Comparison of ENCODE assay signal across 8 cellular contexts in genomic region chr5:32586251-32586642, GRCh38. TPM values are rescaled to one million over a fixed set of nuclear protein-coding genes. Genes with fewer than 3 reads are reported as not detected.
A peak's percentile ranks its signal among the peaks of the same experiment; 100 is the strongest.
DNase-seq lines count a peak whose midpoint lies in the region; ATAC-seq, FAIRE-seq and TF ChIP-seq lines count a peak whose summit lies in the region.

No MANE protein-coding gene starts in this region.

- WGBS in mesodermal cell (ENCODE audit: insufficient coverage in 2 of 2), 2 experiments: 0 to 1% methylated on average over 6 of the region's 10 CpGs

- peaks cover 45% of the 10 kb centered on the region for H4K20me1 ChIP-seq in astrocyte (ENCODE audit: insufficient read depth, low read length)

- H3K4me2 ChIP-seq in astrocyte (ENCODE audit: low read length): peak overlapping the region; percentile 84

- H3K27me3 Mint-ChIP-seq in HFFc6 (ENCODE audit: insufficient read depth): no peaks in the 10 kb centered on the region; the same call in none of the 2 replicates
- H3K27me3 Mint-ChIP-seq in astrocyte (ENCODE audit: low read depth, unreplicated experiment): no peaks in the 10 kb centered on the region

- H3K9me3 ChIP-seq in astrocyte (ENCODE audit: insufficient read depth, low read depth, low read length): no peaks in the 10 kb centered on the region
- no peaks in the 10 kb centered on the region for H3K9me3 ChIP-seq in mesodermal cell (ENCODE audit: control insufficient read depth, low read length)

- peak overlapping the region; percentile 97 for H3K9ac ChIP-seq in astrocyte (ENCODE audit: low read length)

- TF ChIP-seq CTCF in C4-2B (conservative IDR thresholded peaks at IDR 0.05): 0 out of 2 replicates have a peak, but pooled peaks have one; percentile 5
- no peak for TF ChIP-seq CTCF in HFFc6 (IDR thresholded peaks at IDR 0.05)
- no peak for TF ChIP-seq CTCF in astrocyte (IDR thresholded peaks at IDR 0.05; ENCODE audit: insufficient read depth, low read depth, low read length)

- FAIRE-seq in astrocyte (lab: Jason Lieb, UNC): no peak
- no peak for FAIRE-seq in HTR-8/SVneo (lab: Jason Lieb, UNC)

- no peaks in the 10 kb centered on the region for H3K27me3 ChIP-seq in astrocyte (ENCODE audit: insufficient read depth, low read length)

- peaks cover 8% of the 10 kb centered on the region for H3K36me3 Mint-ChIP-seq in HFFc6 (ENCODE audit: low read depth)
- peaks cover under 1% of the 10 kb centered on the region for H3K36me3 Mint-ChIP-seq in astrocyte (ENCODE audit: low read depth, unreplicated experiment)

- H3K27ac Mint-ChIP-seq in HFFc6 (peak overlapping the region; percentile 93), astrocyte (ENCODE audit: unreplicated experiment) (peak overlapping the region; percentile 85)

- H3K36me3 ChIP-seq in astrocyte (ENCODE audit: insufficient read depth, low read length) (peaks cover 10% of the 10 kb centered on the region), mesodermal cell (ENCODE audit: control insufficient read depth, insufficient read depth, low read length) (peaks cover 26% of the 10 kb centered on the region)

- ATAC-seq in GM21723 (IDR thresholded peaks at IDR 0.05; ENCODE audit: unreplicated experiment): no peak

- H3K4me1 ChIP-seq in astrocyte (ENCODE audit: insufficient read depth, low read length) (peaks cover 11% of the 10 kb centered on the region), mesodermal cell (ENCODE audit: control insufficient read depth, insufficient read depth, low read length, poor library complexity, severe bottlenecking) (peaks cover 15% of the 10 kb centered on the region)

- H3K9me3 Mint-ChIP-seq in HFFc6: no peaks in the 10 kb centered on the region
- no peaks in the 10 kb centered on the region for H3K9me3 Mint-ChIP-seq in astrocyte (ENCODE audit: unreplicated experiment)

- peak overlapping the region; percentile 86 for H3K4me3 ChIP-seq in astrocyte (ENCODE audit: insufficient read depth, low read depth, low read length)
- H3K4me3 ChIP-seq in mesodermal cell (ENCODE audit: extremely low read depth, insufficient read depth, low read length, poor library complexity, severe bottlenecking): peak overlapping the region; percentile 95

- H3K4me3 Mint-ChIP-seq in HFFc6 (peak overlapping the region; percentile 99), astrocyte (ENCODE audit: unreplicated experiment) (peak overlapping the region; percentile 96)

- H3K4me1 Mint-ChIP-seq in HFFc6 (ENCODE audit: low read depth): peaks cover 50% of the 10 kb centered on the region
- peaks cover 3% of the 10 kb centered on the region for H3K4me1 Mint-ChIP-seq in astrocyte (ENCODE audit: low read depth, unreplicated experiment)

- no peak overlapping the region for H2AFZ ChIP-seq in astrocyte (ENCODE audit: low read depth, low read length)

- DNase-seq in HFFc6: no peak
- no peak for DNase-seq in astrocyte (ENCODE audit: low read depth)
- DNase-seq in 8988T: no peak
- no peak for DNase-seq in NOMO-1 treated with DMSO at 0.1 percent for 48 hours (lab: John Stamatoyannopoulos, UW; ENCODE audit: unreplicated experiment)
- DNase-seq in HTR-8/SVneo (ENCODE audit: insufficient read length, low spot score): no peak

- peaks cover 53% of the 10 kb centered on the region for H3K79me2 ChIP-seq in astrocyte (ENCODE audit: insufficient read depth, low read length)

- H3K27ac ChIP-seq in C4-2B (peak overlapping the region; percentile 97), astrocyte (ENCODE audit: low read depth, low read length) (peak overlapping the region; percentile 93), mesodermal cell (ENCODE audit: low read depth, low read length, severe bottlenecking) (peak overlapping the region; percentile 51)

RNA-seq across cellular contexts. Expression of gene SUB1, which starts 0.9 kb away (rescaled TPM):
- total RNA-seq in HFFc6 (2021; fragmentation: NEBNext Ultra II Directional; extraction: Animal tissue kit (Norgen Biotek cat#: 25700)): 100 to 1,000 TPM; 288 to 354 (median 319) TPM
- 219 and 235 TPM in 2 replicates for total RNA-seq in astrocyte
- 282 TPM for polyA plus RNA-seq in mesodermal cell (2013, experiment 1 of 2)
- 366 TPM for polyA plus RNA-seq in mesodermal cell (2013, experiment 2 of 2)
